ENCODE assay signal across 9 cellular contexts in genomic region chr5:74035521-74035937, GRCh38.
DNase-seq lines count a peak whose midpoint lies in the region; ATAC-seq and TF ChIP-seq lines count a peak whose summit lies in the region.
"Had no signal": no experiment of that assay in that cellular context is flagged by ENCODE, and none has a peak within 500 bp of the region (broad histone marks: within the 10 kb centered on the region; RNA-seq: fewer than 3 reads in every experiment).

No MANE protein-coding gene starts in this region.

- no peaks in the 10 kb centered on the region for H3K9me3 Mint-ChIP-seq in CD14-positive monocyte
- H3K9me3 Mint-ChIP-seq: dendritic cell treated with granulocyte-macrophage colony-stimulating factor and Interleukin-4, amounts not matched to agents 40 ng/mL and 50 ng/mL, for 4 days had no signal

- H3K4me1 Mint-ChIP-seq in CD14-positive monocyte = peaks cover 9% of the 10 kb centered on the region

- H3K4me3 ChIP-seq in adrenal gland = no peak overlapping the region
- no peak overlapping the region for H3K4me3 ChIP-seq in testis
- H3K4me3 ChIP-seq in coronary artery = no peak overlapping the region

- no peak for DNase-seq in CD14-positive monocyte (ENCODE audit: low spot score)
- peak; percentile 68 for DNase-seq in MV-4-11 (lab: John Stamatoyannopoulos, UW)
- DNase-seq in adrenal gland = peak; percentile 23 to 70 (median 45)
- DNase-seq in iPS DF 4.7 (ENCODE audit: extremely low read depth, low spot score) = peak; percentile 53
- peak; percentile 52 for DNase-seq in testis
- DNase-seq in COLO668 (lab: John Stamatoyannopoulos, UW; ENCODE audit: unreplicated experiment) = no peak
- DNase-seq in coronary artery (ENCODE audit: low spot score) = no peak

- WGBS in adrenal gland, 4 donors = 27 to 37% (median 33%) methylated on average over 6 of the region's 6 CpGs
- WGBS in testis, 2 donors = 39 to 41% methylated on average over 6 of the region's 6 CpGs

- H3K27me3 Mint-ChIP-seq in CD14-positive monocyte (ENCODE audit: low read depth in 3 of 3) = peaks cover 0 to 5% (median 3%) of the 10 kb centered on the region in 3 donors
- H3K27me3 Mint-ChIP-seq: dendritic cell treated with granulocyte-macrophage colony-stimulating factor and Interleukin-4, amounts not matched to agents 40 ng/mL and 50 ng/mL, for 4 days had no signal

- H3K4me1 ChIP-seq in adrenal gland (replicated peaks in 1 of 2) = peaks cover 0 to 5% of the 10 kb centered on the region in 2 donors
- no peaks in the 10 kb centered on the region for H3K4me1 ChIP-seq in testis

- TF ChIP-seq CTCF in CD14-positive monocyte (IDR thresholded peaks at IDR 0.05) = peak; percentile 51
- peak in 5 of 6 experiments; percentile 27 to 57 (median 44) for TF ChIP-seq CTCF in adrenal gland (IDR thresholded peaks at IDR 0.05)
- peak in 2 of 3 experiments; percentile 37 to 45 for TF ChIP-seq CTCF in testis (IDR thresholded peaks at IDR 0.05)
- no peak for TF ChIP-seq CTCF in coronary artery (IDR thresholded peaks at IDR 0.05)

- intact Hi-C loops in CD14-positive monocyte (cut with micrococcal nuclease) (no loop called here), adrenal gland (cut with DNase I) (loop anchor here (5.0 to 10.0 kb wide), 2 partner anchors 607 to 609 kb away; partner anchors contain the start of gene ENC1 (in 2 of the 2)), testis (cut with DNase I; ENCODE audit: low total_unique reads) (loop anchor here (5.0 kb wide), 1 partner anchor 607 kb away; the partner anchor contains the start of gene ENC1)

- no peak for TF ChIP-seq POLR2A in adrenal gland (IDR thresholded peaks at IDR 0.05)
- TF ChIP-seq POLR2A in testis (IDR thresholded peaks at IDR 0.05) = no peak

- H3K27ac ChIP-seq in adrenal gland (no peak overlapping the region), testis (no peak overlapping the region), coronary artery (no peak overlapping the region)

- H3K36me3 ChIP-seq in adrenal gland (replicated peaks in 1 of 2) = no peaks in the 10 kb centered on the region
- no peaks in the 10 kb centered on the region for H3K36me3 ChIP-seq in testis (ENCODE audit: low read depth, missing control alignments)

- peak; percentile 60 for ATAC-seq in GM21423 (IDR thresholded peaks at IDR 0.05; ENCODE audit: unreplicated experiment)

- H3K27ac Mint-ChIP-seq in CD14-positive monocyte = peak overlapping the region in 2 of 7 donors; percentile 61 to 77
- H3K27ac Mint-ChIP-seq: dendritic cell treated with granulocyte-macrophage colony-stimulating factor and Interleukin-4, amounts not matched to agents 40 ng/mL and 50 ng/mL, for 4 days had no signal

- peak overlapping the region in 1 of 2 donors; percentile 68 for H3K4me3 Mint-ChIP-seq in CD14-positive monocyte
- H3K4me3 Mint-ChIP-seq: dendritic cell treated with granulocyte-macrophage colony-stimulating factor and Interleukin-4, amounts not matched to agents 40 ng/mL and 50 ng/mL, for 4 days had no signal

- no peaks in the 10 kb centered on the region for H3K36me3 Mint-ChIP-seq in CD14-positive monocyte

- H3K9me3 ChIP-seq in adrenal gland (replicated peaks in 1 of 3) (no peaks in the 10 kb centered on the region), testis (no peaks in the 10 kb centered on the region)

- H3K27me3 ChIP-seq in adrenal gland (no peaks in the 10 kb centered on the region), testis (no peaks in the 10 kb centered on the region)

Comparison
In these comparisons a context has a peak if more than half of its experiments do, and no peak if none do; other contexts are left out.
1. DNase-seq: peak in MV-4-11 (single experiment), adrenal gland (7 of 7), iPS DF 4.7 (single experiment) and testis (single experiment); none in CD14-positive monocyte (single experiment), COLO668 (single experiment) and coronary artery (single experiment).
2. intact Hi-C loops: an anchor here in adrenal gland (5.0 to 10.0 kb wide) and testis (5.0 kb wide); none called in CD14-positive monocyte.